Comparison of ENCODE assay signal across 26 cellular contexts in genomic region chr4:74547042-74547441, GRCh38.
DNase-seq lines count a peak whose midpoint lies in the region; ATAC-seq, FAIRE-seq and TF ChIP-seq lines count a peak whose summit lies in the region.
"Had no signal": no experiment of that assay in that cellular context is flagged by ENCODE, and none has a peak within 500 bp of the region (broad histone marks: within the 10 kb centered on the region; RNA-seq: fewer than 3 reads in every experiment).

No MANE protein-coding gene starts in this region.

- H3K9me3 Mint-ChIP-seq in MCF 10A (ENCODE audit: unreplicated experiment) = no peaks in the 10 kb centered on the region
- no peaks in the 10 kb centered on the region for H3K9me3 Mint-ChIP-seq in activated T-helper 17 cell treated with anti-CD3 and anti-CD28 coated beads, Interleukin-2, amount 50 U/mL, for 72 hours

- H3K4me2 ChIP-seq in mammary epithelial cell (ENCODE audit: insufficient read depth, low read depth, low read length) (peak overlapping the region; percentile 32), keratinocyte (ENCODE audit: control insufficient read depth, extremely low read depth, insufficient read depth, low read depth, low read length) (no peak overlapping the region)
- H3K4me2 ChIP-seq: KMS-11 had no signal

- H4K20me1 ChIP-seq in mammary epithelial cell (ENCODE audit: insufficient read depth, low read length) = no peaks in the 10 kb centered on the region
- H4K20me1 ChIP-seq in keratinocyte (ENCODE audit: control insufficient read depth, extremely low read depth, insufficient read depth, low read length) = no peaks in the 10 kb centered on the region

- intact Hi-C loops in MCF 10A (cut with micrococcal nuclease) (loop anchor here (10.0 kb wide), 1 partner anchor 432 kb away; no protein-coding TSS in a partner anchor), breast epithelium (cut with DNase I; ENCODE audit: low total_unique reads) (no loop called here), mammary epithelial cell (cut with micrococcal nuclease) (loop anchor here (2.0 kb wide), 1 partner anchor 72 kb away; no protein-coding TSS in a partner anchor)

- no peaks in the 10 kb centered on the region for H3K4me1 ChIP-seq in breast epithelium
- peaks cover 49% of the 10 kb centered on the region for H3K4me1 ChIP-seq in mammary epithelial cell (ENCODE audit: insufficient read depth, low read length)
- peaks cover 39% of the 10 kb centered on the region for H3K4me1 ChIP-seq in keratinocyte (ENCODE audit: control insufficient read depth, extremely low read depth, insufficient read depth, low read length)
- H3K4me1 ChIP-seq in effector memory CD4-positive, alpha-beta T cell (ENCODE audit: control insufficient read depth, insufficient read depth, low read length, poor library complexity, severe bottlenecking) = no peaks in the 10 kb centered on the region
- H3K4me1 ChIP-seq: SJCRH30 had no signal

- peak; percentile 49 for FAIRE-seq in keratinocyte (lab: Jason Lieb, UNC)
- FAIRE-seq: GM18507 had no signal

- TF ChIP-seq POLR2A in breast epithelium (IDR thresholded peaks at IDR 0.05) = no peak

- ATAC-seq in HG02798 (IDR thresholded peaks at IDR 0.05; ENCODE audit: poor library complexity, unreplicated experiment) = no peak
- no peak for ATAC-seq in activated T-helper 17 cell treated with anti-CD3 and anti-CD28 coated beads, Interleukin-2, amount 50 U/mL, for 72 hours (replicated peaks)
- ATAC-seq: Panc1, SK-N-SH treated with all-trans-retinoic acid at 6 μM for 48 hours had no signal

- in situ Hi-C loops in mammary epithelial cell (cut with MboI; ENCODE audit: low sequenced_read_pairs in 2 of 2) = no loop called here

- CTCF ChIA-PET in MCF 10A (lab: Yijun Ruan, JAX) (interaction anchor here (0.7 kb wide), 1 partner anchor 878 kb away, joined by 4 read pairs; no protein-coding TSS in a partner anchor), mammary epithelial cell (lab: Charles Lee; ENCODE audit: low non-redundant PET) (no interaction called here)

- POLR2A ChIA-PET in MCF 10A (lab: Yijun Ruan, JAX) = interaction anchor here (1.5 to 4.4 kb wide), 2 partner anchors 37 to 101 kb away, joined by 3 to 21 read pairs; no protein-coding TSS in a partner anchor

- no peak overlapping the region for H3K27ac Mint-ChIP-seq in MCF 10A (ENCODE audit: low read depth, unreplicated experiment)
- H3K27ac Mint-ChIP-seq in activated T-helper 17 cell treated with anti-CD3 and anti-CD28 coated beads, Interleukin-2, amount 50 U/mL, for 72 hours = no peak overlapping the region

- TF ChIP-seq CTCF in MCF 10A (IDR thresholded peaks at IDR 0.05; ENCODE audit: unreplicated experiment) (no peak), breast epithelium (IDR thresholded peaks at IDR 0.05) (no peak), mammary epithelial cell (conservative IDR thresholded peaks at IDR 0.05 in 1 of 2, IDR thresholded peaks at IDR 0.05 in 1 of 2; ENCODE audit: extremely low read depth in 1 of 2, insufficient read depth in 1 of 2, low read depth in 1 of 2, low read length in 2 of 2) (no peak), keratinocyte (optimal IDR thresholded peaks at IDR 0.05 in 1 of 3, IDR thresholded peaks at IDR 0.05 in 1 of 3, conservative IDR thresholded peaks at IDR 0.05 in 1 of 3; ENCODE audit: extremely low read depth in 1 of 3, insufficient read depth in 2 of 3, low read length in 3 of 3) (no peak)

- DNase-seq in MCF 10A (ENCODE audit: unreplicated experiment) = peak; percentile 38
- no peak for DNase-seq in breast epithelium (ENCODE audit: low spot score in 2 of 2)
- peak; percentile 64 for DNase-seq in mammary epithelial cell
- DNase-seq in keratinocyte (ENCODE audit: low read depth, low spot score) = no peak
- DNase-seq in effector memory CD4-positive, alpha-beta T cell = no peak
- no peak for DNase-seq in DMS153 treated with DMSO at 0.1 percent for 48 hours (lab: John Stamatoyannopoulos, UW; ENCODE audit: unreplicated experiment)
- DNase-seq: DMS153, GM23248, H7, IMR-90, NCI-H1048, NCI-H1417, NCI-H1694, NCI-H2081 treated with DMSO at 0.1 percent for 48 hours, NCI-H2171, NCI-H226, NCI-H510A, NCI-H69, SJCRH30 had no signal

- H3K9ac ChIP-seq in mammary epithelial cell (ENCODE audit: insufficient read depth, low read length) (no peak overlapping the region), keratinocyte (ENCODE audit: control insufficient read depth, extremely low read depth, insufficient read depth, low read length) (no peak overlapping the region)
- H3K9ac ChIP-seq: GM23248, KMS-11 had no signal

- BruUV-seq in MCF 10A (replicated peaks; lab: Mats Ljungman, UMichigan) (no TSS peak), mammary epithelial cell (replicated peaks; lab: Mats Ljungman, UMichigan) (no TSS peak)

- H3K9me1 ChIP-seq in keratinocyte (ENCODE audit: control insufficient read depth, extremely low read depth, insufficient read depth, low read length) = no peaks in the 10 kb centered on the region

- H3K4me1 Mint-ChIP-seq in MCF 10A (ENCODE audit: insufficient read depth, unreplicated experiment) = peaks cover 6% of the 10 kb centered on the region
- H3K4me1 Mint-ChIP-seq in activated T-helper 17 cell treated with anti-CD3 and anti-CD28 coated beads, Interleukin-2, amount 50 U/mL, for 72 hours = peaks cover 5% of the 10 kb centered on the region

- H2AFZ ChIP-seq in mammary epithelial cell (ENCODE audit: low read depth, low read length) (no peak overlapping the region), keratinocyte (ENCODE audit: control insufficient read depth, low read length) (no peak overlapping the region)
- H2AFZ ChIP-seq: GM23248 had no signal

- H3K4me3 ChIP-seq in breast epithelium (no peak overlapping the region), mammary epithelial cell (replicated peaks in 1 of 3; ENCODE audit: insufficient read depth in 1 of 3, low read depth in 2 of 3, low read length in 3 of 3) (no peak overlapping the region), keratinocyte (ENCODE audit: control insufficient read depth in 2 of 3, extremely low read depth in 1 of 3, insufficient read depth in 2 of 3, low read depth in 1 of 3, low read length in 3 of 3) (no peak overlapping the region)
- H3K4me3 ChIP-seq in effector memory CD4-positive, alpha-beta T cell (ENCODE audit: insufficient read depth, low read depth, low read length, poor library complexity, severe bottlenecking) = no peak overlapping the region
- H3K4me3 ChIP-seq: GM23248, SJCRH30 had no signal

- no peak overlapping the region for H3K4me3 Mint-ChIP-seq in MCF 10A (ENCODE audit: unreplicated experiment)
- no peak overlapping the region for H3K4me3 Mint-ChIP-seq in activated T-helper 17 cell treated with anti-CD3 and anti-CD28 coated beads, Interleukin-2, amount 50 U/mL, for 72 hours

- H3K27ac ChIP-seq in breast epithelium = no peak overlapping the region
- peak overlapping the region; percentile 94 for H3K27ac ChIP-seq in mammary epithelial cell (ENCODE audit: insufficient read depth, low read depth, low read length)
- H3K27ac ChIP-seq in keratinocyte (ENCODE audit: control insufficient read depth, insufficient read depth, low read length) = peak overlapping the region; percentile 67
- H3K27ac ChIP-seq in effector memory CD4-positive, alpha-beta T cell (ENCODE audit: insufficient read depth, low read length, poor library complexity, severe bottlenecking) = no peak overlapping the region
- H3K27ac ChIP-seq: 22Rv1, KMS-11, SJCRH30 had no signal

- H3K36me3 ChIP-seq in breast epithelium (no peaks in the 10 kb centered on the region), mammary epithelial cell (ENCODE audit: insufficient read depth, low read length) (no peaks in the 10 kb centered on the region), keratinocyte (ENCODE audit: control insufficient read depth in 2 of 2, extremely low read depth in 1 of 2, insufficient read depth in 2 of 2, low read length in 2 of 2) (no peaks in the 10 kb centered on the region)
- H3K36me3 ChIP-seq in effector memory CD4-positive, alpha-beta T cell (ENCODE audit: control insufficient read depth, insufficient read depth, low read length) = no peaks in the 10 kb centered on the region
- H3K36me3 ChIP-seq: SJCRH30 had no signal

- no peaks in the 10 kb centered on the region for H3K9me3 ChIP-seq in breast epithelium
- no peaks in the 10 kb centered on the region for H3K9me3 ChIP-seq in mammary epithelial cell (replicated peaks; ENCODE audit: insufficient read depth, low read length)
- H3K9me3 ChIP-seq in keratinocyte (ENCODE audit: control insufficient read depth, low read depth, low read length) = no peaks in the 10 kb centered on the region
- no peaks in the 10 kb centered on the region for H3K9me3 ChIP-seq in effector memory CD4-positive, alpha-beta T cell (ENCODE audit: control insufficient read depth, low read length)

- dilution Hi-C loops in mammary epithelial cell (cut with HindIII; ENCODE audit: low sequenced_read_pairs) = loop anchor here (5.0 to 25.0 kb wide), 2 partner anchors 75 to 160 kb away; no protein-coding TSS in a partner anchor
- dilution Hi-C loops in keratinocyte (cut with MboI; ENCODE audit: extremely low pct_ligation_motif_present, low sequenced_read_pairs) = no loop called here

- no peaks in the 10 kb centered on the region for H3K27me3 Mint-ChIP-seq in MCF 10A (ENCODE audit: insufficient read depth, unreplicated experiment)
- H3K27me3 Mint-ChIP-seq in activated T-helper 17 cell treated with anti-CD3 and anti-CD28 coated beads, Interleukin-2, amount 50 U/mL, for 72 hours = no peaks in the 10 kb centered on the region

- H3K27me3 ChIP-seq in breast epithelium = no peaks in the 10 kb centered on the region
- no peaks in the 10 kb centered on the region for H3K27me3 ChIP-seq in mammary epithelial cell (ENCODE audit: insufficient read depth, low read length)
- no peaks in the 10 kb centered on the region for H3K27me3 ChIP-seq in keratinocyte (ENCODE audit: control insufficient read depth, extremely low read depth, insufficient read depth, low read length)
- H3K27me3 ChIP-seq in effector memory CD4-positive, alpha-beta T cell (replicated peaks; ENCODE audit: control insufficient read depth, insufficient read depth, low read length, poor library complexity, severe bottlenecking) = no peaks in the 10 kb centered on the region
- H3K27me3 ChIP-seq: SJCRH30 had no signal

- H3K36me3 Mint-ChIP-seq in MCF 10A (ENCODE audit: insufficient read depth, unreplicated experiment) = no peaks in the 10 kb centered on the region
- H3K36me3 Mint-ChIP-seq in activated T-helper 17 cell treated with anti-CD3 and anti-CD28 coated beads, Interleukin-2, amount 50 U/mL, for 72 hours (ENCODE audit: low read depth) = no peaks in the 10 kb centered on the region

- no peaks in the 10 kb centered on the region for H3K79me2 ChIP-seq in mammary epithelial cell (ENCODE audit: insufficient read depth, low read length)
- H3K79me2 ChIP-seq in keratinocyte (ENCODE audit: control insufficient read depth, insufficient read depth, low read length) = no peaks in the 10 kb centered on the region

Comparison
In these comparisons a context has a peak if more than half of its experiments do, and no peak if none do; other contexts are left out.
1. DNase-seq: peak in MCF 10A (single experiment) and mammary epithelial cell (single experiment); none in breast epithelium (0 of 2), keratinocyte (single experiment), effector memory CD4-positive, alpha-beta T cell (0 of 3) and DMS153 treated with DMSO at 0.1 percent for 48 hours (single experiment).
2. H3K27ac ChIP-seq: peak in mammary epithelial cell (single experiment) and keratinocyte (single experiment); none in breast epithelium (0 of 2) and effector memory CD4-positive, alpha-beta T cell (single experiment).